ENCODE assay signal across 8 cellular contexts in the genomic region with DNA sequence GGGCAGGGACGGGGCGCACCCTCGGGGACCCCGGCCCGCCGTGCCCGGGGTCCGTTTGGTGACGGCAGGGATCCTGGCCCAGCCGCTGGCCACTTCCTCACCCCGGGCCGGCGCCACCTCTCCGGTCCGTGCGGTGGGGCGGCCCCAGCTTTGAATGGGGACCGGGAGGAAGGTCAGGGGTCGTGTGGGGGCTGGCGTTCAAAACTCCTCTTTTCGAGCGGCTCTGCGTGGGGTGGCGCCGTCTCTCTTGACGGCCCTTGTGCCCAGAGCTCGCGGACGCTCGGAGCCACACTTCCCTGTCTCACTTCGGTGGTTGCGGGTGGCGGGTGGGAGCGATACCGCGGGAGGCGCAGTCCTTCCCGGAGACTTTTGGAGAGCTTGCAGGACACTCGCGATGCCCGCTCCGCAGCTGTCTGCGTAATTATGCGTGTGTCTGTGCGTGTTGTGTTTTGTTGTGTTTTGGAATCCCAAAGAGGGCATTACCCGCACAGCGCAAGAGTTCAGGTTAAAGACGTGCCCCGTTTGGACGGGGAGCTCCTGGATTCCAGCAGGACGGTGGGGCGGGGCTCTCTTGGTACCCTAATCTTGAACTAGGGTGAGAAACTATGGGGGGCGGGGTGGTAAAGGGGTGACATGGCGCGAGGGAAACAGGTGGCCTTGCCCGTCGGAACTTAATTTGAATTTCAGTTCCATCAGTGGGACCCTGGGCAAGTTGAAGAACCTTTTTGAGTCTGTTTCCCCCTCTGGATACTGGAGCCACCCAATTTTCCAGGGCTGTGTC. TPM values are rescaled to one million over a fixed set of nuclear protein-coding genes. Genes with fewer than 3 reads are reported as not detected.
DNase-seq lines count a peak whose midpoint lies in the region; ATAC-seq, FAIRE-seq and TF ChIP-seq lines count a peak whose summit lies in the region.

No MANE protein-coding gene starts in this region.

- peaks cover 45% of the 10 kb centered on the region for H3K27me3 ChIP-seq in SJSA1 (replicated peaks)
- H3K27me3 ChIP-seq in neural progenitor cell: peaks cover 53% of the 10 kb centered on the region

- H3K79me2 ChIP-seq in neural progenitor cell (ENCODE audit: low read depth): no peaks in the 10 kb centered on the region

- H3K27me3 Mint-ChIP-seq in neural progenitor cell (ENCODE audit: insufficient read depth, low read depth): peaks cover 50% of the 10 kb centered on the region

- H3K4me3 ChIP-seq in SJSA1 (peak overlapping the region; percentile 43), neural progenitor cell (peak overlapping the region; percentile 77)

- peaks cover 6% of the 10 kb centered on the region for H4K20me1 ChIP-seq in neural progenitor cell (ENCODE audit: low read depth)

- no peak for FAIRE-seq in H54 (lab: Jason Lieb, UNC)

- ATAC-seq in GM18511 (IDR thresholded peaks at IDR 0.05; ENCODE audit: unreplicated experiment): peak; percentile 17
- peak; percentile 26 for ATAC-seq in HG02759 (IDR thresholded peaks at IDR 0.05; ENCODE audit: unreplicated experiment)
- peak; percentile 34 for ATAC-seq in esophagus mucosa

- H3K36me3 Mint-ChIP-seq in neural progenitor cell: peaks cover 2% of the 10 kb centered on the region

- H3K9ac ChIP-seq in neural progenitor cell: no peak overlapping the region

- no peak for TF ChIP-seq POLR2A in H54 (IDR thresholded peaks at IDR 0.05; ENCODE audit: low read depth, low read length)

- peak overlapping the region; percentile 89 for H3K4me3 Mint-ChIP-seq in neural progenitor cell

- H3K36me3 ChIP-seq in SJSA1 (no peaks in the 10 kb centered on the region), neural progenitor cell (no peaks in the 10 kb centered on the region)

- peak overlapping the region; percentile 98 for H3K4me2 ChIP-seq in neural progenitor cell

- TF ChIP-seq CTCF in neural progenitor cell (IDR thresholded peaks at IDR 0.05): no peak

- peak overlapping the region; percentile 87 for H2AFZ ChIP-seq in neural progenitor cell (replicated peaks)

- peaks cover 14% of the 10 kb centered on the region for H3K9me3 Mint-ChIP-seq in neural progenitor cell

- H3K27ac Mint-ChIP-seq in neural progenitor cell: no peak overlapping the region

- H3K9me3 ChIP-seq in SJSA1 (replicated peaks) (0 out of 2 replicates have a peak, but pooled peaks cover 4% of the 10 kb centered on the region), neural progenitor cell (ENCODE audit: low read depth) (no peaks in the 10 kb centered on the region)

- H3K4me1 ChIP-seq in SJSA1 (replicated peaks) (peaks cover 13% of the 10 kb centered on the region), neural progenitor cell (no peaks in the 10 kb centered on the region)

- DNase-seq in SJSA1 (ENCODE audit: low read depth in 1 of 2, low spot score in 2 of 2) (no peak), neural progenitor cell (ENCODE audit: low spot score) (peak; percentile 33), HPDE6-E6E7 (ENCODE audit: extremely low spot score) (no peak), COR-L47 (lab: John Stamatoyannopoulos, UW) (no peak), H54 (ENCODE audit: insufficient read length, low spot score) (no peak)

- peaks cover 5% of the 10 kb centered on the region for H3F3A ChIP-seq in neural progenitor cell (ENCODE audit: low read depth)

- H3K27ac ChIP-seq in SJSA1 (no peak overlapping the region), neural progenitor cell (no peak overlapping the region)

- H3K4me1 Mint-ChIP-seq in neural progenitor cell: peaks cover 15% of the 10 kb centered on the region

RNA-seq across cellular contexts. Expression of a gene that starts 0.6 kb away (rescaled TPM):
- total RNA-seq in SJSA1 (2014; rRNA removed; shearing (Covaris generic)): 0.03 and 0.08 TPM in 2 replicates
- 8.6 TPM for total RNA-seq in esophagus mucosa
- total RNA-seq in neural progenitor cell (ENCODE audit: low replicate concordance): 2.7 and 5.0 TPM in 2 replicates
